Comparison of ENCODE assay signal across 13 cellular contexts in genomic region chr22:26462971-26463661, GRCh38. TPM values are rescaled to one million over a fixed set of nuclear protein-coding genes. Genes with fewer than 3 reads are reported as not detected.
DNase-seq lines count a peak whose midpoint lies in the region; ATAC-seq and TF ChIP-seq lines count a peak whose summit lies in the region.
"Had no signal": no experiment of that assay in that cellular context is flagged by ENCODE, and none has a peak within 500 bp of the region (broad histone marks: within the 10 kb centered on the region; RNA-seq: fewer than 3 reads in every experiment).

No MANE protein-coding gene starts in this region.

- H4K20me1 ChIP-seq in H9 (ENCODE audit: control insufficient read depth, insufficient read depth, insufficient read length) = no peaks in the 10 kb centered on the region

- no peaks in the 10 kb centered on the region; the same call in 1 of the 2 replicates for H3K79me2 ChIP-seq in H9 (ENCODE audit: insufficient read depth, low read length)

- no peak for ATAC-seq in GM21825 (IDR thresholded peaks at IDR 0.05; ENCODE audit: unreplicated experiment)
- ATAC-seq: stimulated activated naive B cell treated with anti-CD40 and anti-IgM and Interleukin-4, amounts not matched to agents 10 μg/mL and 1 μg/mL and 100 μg/mL, for 72 hours had no signal

- H3K23ac ChIP-seq in H9 (ENCODE audit: insufficient read length, low read depth, low read length) = no peak overlapping the region

- no peak overlapping the region for H3K4me2 ChIP-seq in H9 (ENCODE audit: insufficient read depth, insufficient read length, low read length)

- H3K4me1 Mint-ChIP-seq in H9 (peaks cover 5% of the 10 kb centered on the region in 2 experiments), glutamatergic neuron (ENCODE audit: low read depth, unreplicated experiment) (peaks cover 56% of the 10 kb centered on the region)
- H3K4me1 Mint-ChIP-seq: activated naive CD8-positive, alpha-beta T cell treated with anti-CD3 and anti-CD28 coated beads, Interleukin-2, amount 10 ng/mL, durations not matched to agents 7 days and 5 days had no signal

- peak overlapping the region in 2 of 3 experiments; percentile 8 to 70; a peak in 3 of 7 replicates for H3K27ac Mint-ChIP-seq in H9
- H3K27ac Mint-ChIP-seq in glutamatergic neuron (ENCODE audit: unreplicated experiment) = peak overlapping the region; percentile 91
- H3K27ac Mint-ChIP-seq: activated naive CD8-positive, alpha-beta T cell treated with anti-CD3 and anti-CD28 coated beads, Interleukin-2, amount 10 ng/mL, durations not matched to agents 7 days and 5 days had no signal

- H3K27me3 Mint-ChIP-seq in H9 (ENCODE audit: low read depth) (no peaks in the 10 kb centered on the region), glutamatergic neuron (ENCODE audit: unreplicated experiment) (peaks cover 2% of the 10 kb centered on the region)
- H3K27me3 Mint-ChIP-seq: activated naive CD8-positive, alpha-beta T cell treated with anti-CD3 and anti-CD28 coated beads, Interleukin-2, amount 10 ng/mL, durations not matched to agents 7 days and 5 days; stimulated activated naive B cell treated with anti-CD40 and anti-IgM and Interleukin-4, amounts not matched to agents 10 μg/mL and 1 μg/mL and 100 μg/mL, for 72 hours had no signal

- H3K9me3 ChIP-seq in H9 (ENCODE audit: control insufficient read depth, low read depth, low read length) (no peaks in the 10 kb centered on the region), WERI-Rb-1 (ENCODE audit: severe bottlenecking) (no peaks in the 10 kb centered on the region)
- H3K9me3 ChIP-seq: BE2C had no signal

- no peaks in the 10 kb centered on the region for H3K79me1 ChIP-seq in H9 (ENCODE audit: insufficient read depth, low read depth, low read length, poor library complexity, severe bottlenecking)

- no peak overlapping the region for H2BK12ac ChIP-seq in H9 (ENCODE audit: insufficient read length, low read depth, low read length)

- H3K4me3 Mint-ChIP-seq in H9 = no peak overlapping the region; a peak in 1 of 5 replicates
- peak overlapping the region; percentile 76 for H3K4me3 Mint-ChIP-seq in glutamatergic neuron (ENCODE audit: unreplicated experiment)
- H3K4me3 Mint-ChIP-seq: activated naive CD8-positive, alpha-beta T cell treated with anti-CD3 and anti-CD28 coated beads, Interleukin-2, amount 10 ng/mL, durations not matched to agents 7 days and 5 days; stimulated activated naive B cell treated with anti-CD40 and anti-IgM and Interleukin-4, amounts not matched to agents 10 μg/mL and 1 μg/mL and 100 μg/mL, for 72 hours had no signal

- H2BK15ac ChIP-seq in H9 (ENCODE audit: low read depth, low read length) = no peak overlapping the region

- H2AK5ac ChIP-seq in H9 (ENCODE audit: insufficient read length, low read length) = no peak overlapping the region

- H3K4me1 ChIP-seq in H9 (ENCODE audit: insufficient read depth, low read length) = no peaks in the 10 kb centered on the region

- no CpG with 5 or more reads among the region's 10 CpGs for WGBS in H9 (ENCODE audit: extremely low coverage, insufficient read length, low lambda C conversion rate)

- no peak overlapping the region for H4K8ac ChIP-seq in H9 (replicated peaks; ENCODE audit: insufficient read length, low read depth, low read length)

- H3K27ac ChIP-seq in H9 (ENCODE audit: insufficient read length, low read depth, low read length) = no peak overlapping the region
- peak overlapping the region; percentile 45 for H3K27ac ChIP-seq in WERI-Rb-1

- H3K9me3 Mint-ChIP-seq in H9 = no peaks in the 10 kb centered on the region
- peaks cover 5% of the 10 kb centered on the region for H3K9me3 Mint-ChIP-seq in glutamatergic neuron (ENCODE audit: unreplicated experiment)
- H3K9me3 Mint-ChIP-seq: activated naive CD8-positive, alpha-beta T cell treated with anti-CD3 and anti-CD28 coated beads, Interleukin-2, amount 10 ng/mL, durations not matched to agents 7 days and 5 days; stimulated activated naive B cell treated with anti-CD40 and anti-IgM and Interleukin-4, amounts not matched to agents 10 μg/mL and 1 μg/mL and 100 μg/mL, for 72 hours had no signal

- no peak overlapping the region for H2BK20ac ChIP-seq in H9 (ENCODE audit: low read depth, low read length, poor library complexity, severe bottlenecking)

- no peak overlapping the region for H3K4ac ChIP-seq in H9 (ENCODE audit: low read depth, low read length)

- no peak for DNase-seq in H9
- no peak for DNase-seq in WERI-Rb-1
- peak; percentile 62 for DNase-seq in glutamatergic neuron
- DNase-seq in renal cortical epithelial cell (ENCODE audit: low read depth) = peak; percentile 35
- no peak for DNase-seq in stimulated activated CD4-positive, alpha-beta T cell treated with anti-CD3 and anti-CD28 coated beads, Interleukin-4, amount 100 ng/mL, for 24 hours
- DNase-seq in activated CD4-positive, alpha-beta T cell treated with anti-CD3 and anti-CD28 coated beads, Interleukin-2, amount 50 U/mL, for 48 hours = no peak
- DNase-seq: activated CD4-positive, alpha-beta T cell treated with anti-CD3 and anti-CD28 coated beads for 4 hours; activated naive CD8-positive, alpha-beta T cell treated with anti-CD3 and anti-CD28 coated beads, Interleukin-2, amount 10 ng/mL, durations not matched to agents 7 days and 5 days; BE2C; MM.1S; NCI-H2107; stimulated activated naive B cell treated with anti-CD40 and anti-IgM and Interleukin-4, amounts not matched to agents 10 μg/mL and 1 μg/mL and 100 μg/mL, for 72 hours had no signal

- H3K14ac ChIP-seq in H9 (ENCODE audit: insufficient read depth, low read length) = no peak overlapping the region

- H2AFZ ChIP-seq in H9 (ENCODE audit: low read length) = no peak overlapping the region

- H2BK120ac ChIP-seq in H9 (ENCODE audit: low read depth, low read length, poor library complexity, severe bottlenecking) = no peak overlapping the region

- TF ChIP-seq CTCF in H9 (conservative IDR thresholded peaks at IDR 0.05) = no peak
- TF ChIP-seq CTCF in WERI-Rb-1 (IDR thresholded peaks at IDR 0.05; ENCODE audit: low read depth, low read length) = no peak
- no peak for TF ChIP-seq CTCF in glutamatergic neuron (IDR thresholded peaks at IDR 0.05; ENCODE audit: partially characterized antibody, unreplicated experiment)

- H3K4me3 ChIP-seq in WERI-Rb-1 (ENCODE audit: low read depth, low read length) = no peak overlapping the region

- H3K36me3 Mint-ChIP-seq in H9 (ENCODE audit: insufficient read depth in 1 of 3, low read depth in 3 of 3) (peaks cover 22 to 61% (median 53%) of the 10 kb centered on the region in 3 experiments), glutamatergic neuron (ENCODE audit: unreplicated experiment) (peaks cover 9% of the 10 kb centered on the region)

- no peak overlapping the region for H3T11ph ChIP-seq in H9 (ENCODE audit: low read length)

- no peak overlapping the region for H4K5ac ChIP-seq in H9 (ENCODE audit: insufficient read length, low read depth, low read length)

- H3K18ac ChIP-seq in H9 (ENCODE audit: insufficient read length, low read depth, low read length) = no peak overlapping the region

- H3K27me3 ChIP-seq in H9 (ENCODE audit: insufficient read depth, low read length) (no peaks in the 10 kb centered on the region), WERI-Rb-1 (ENCODE audit: insufficient read depth, low read depth, severe bottlenecking) (no peaks in the 10 kb centered on the region)
- H3K27me3 ChIP-seq: BE2C had no signal

- no peaks in the 10 kb centered on the region for H3K23me2 ChIP-seq in H9 (ENCODE audit: insufficient read length, low read depth, low read length, poor library complexity, severe bottlenecking)

- no peak overlapping the region for H4K91ac ChIP-seq in H9 (ENCODE audit: insufficient read length, low read depth, low read length)

- H3K9ac ChIP-seq in H9 (ENCODE audit: extremely low read depth, insufficient read length, low read length) = no peak overlapping the region

- H2BK5ac ChIP-seq in H9 (ENCODE audit: insufficient read length, low read length) = no peak overlapping the region

- peaks cover 52% of the 10 kb centered on the region for H3K36me3 ChIP-seq in WERI-Rb-1

- H3K56ac ChIP-seq in H9 (ENCODE audit: insufficient read length, low read depth, low read length) = no peak overlapping the region

RNA-seq across cellular contexts. Expression of gene HPS4, which starts 20.5 kb away (rescaled TPM):
- 24.4 and 26.2 TPM in 2 replicates for total RNA-seq in H9 (2021)
- total RNA-seq in glutamatergic neuron (ENCODE audit: unreplicated experiment) = 55.1 TPM
- total RNA-seq in renal cortical epithelial cell = 22.1 and 34.7 TPM in 2 replicates

RNA-seq across cellular contexts. Expression of gene SRRD, which starts 20.6 kb away (rescaled TPM):
- 32.2 and 36.0 TPM in 2 replicates for total RNA-seq in H9 (2021)
- 20.1 TPM for total RNA-seq in glutamatergic neuron (ENCODE audit: unreplicated experiment)
- 13.9 and 35.1 TPM in 2 replicates for total RNA-seq in renal cortical epithelial cell

RNA-seq across cellular contexts. Expression of gene ASPHD2, which starts 34.1 kb away (rescaled TPM):
- total RNA-seq in H9 (2021) = 7.1 and 8.5 TPM in 2 replicates
- total RNA-seq in glutamatergic neuron (ENCODE audit: unreplicated experiment) = 19.0 TPM
- 5.4 and 5.6 TPM in 2 replicates for total RNA-seq in renal cortical epithelial cell

RNA-seq across cellular contexts. Expression of gene TFIP11, which starts 49.2 kb away (rescaled TPM):
- 36.4 and 37.7 TPM in 2 replicates for total RNA-seq in H9 (2021)
- total RNA-seq in glutamatergic neuron (ENCODE audit: unreplicated experiment) = 39.9 TPM
- 38.7 and 50.4 TPM in 2 replicates for total RNA-seq in renal cortical epithelial cell

Comparison
In these comparisons a context has a peak if more than half of its experiments do, and no peak if none do; other contexts are left out.
1. DNase-seq: peak in glutamatergic neuron (single experiment) and renal cortical epithelial cell (single experiment); none in H9 (single experiment), WERI-Rb-1 (single experiment), stimulated activated CD4-positive, alpha-beta T cell treated with anti-CD3 and anti-CD28 coated beads, Interleukin-4, amount 100 ng/mL, for 24 hours (single experiment) and activated CD4-positive, alpha-beta T cell treated with anti-CD3 and anti-CD28 coated beads, Interleukin-2, amount 50 U/mL, for 48 hours (0 of 2).